ENCODE assay signal across 8 cellular contexts in genomic region chr14:69090187-69090789, GRCh38.
DNase-seq lines count a peak whose midpoint lies in the region; ATAC-seq and TF ChIP-seq lines count a peak whose summit lies in the region.

No MANE protein-coding gene starts in this region.

- no peak overlapping the region for H3K4me3 ChIP-seq in NB4 (ENCODE audit: low read depth, low read length)
- H3K4me3 ChIP-seq in testis = no peak overlapping the region

- no peak overlapping the region for H3K4me3 Mint-ChIP-seq in activated CD8-positive, alpha-beta memory T cell treated with anti-CD3 and anti-CD28 coated beads, Interleukin-2, amount 10 ng/mL, durations not matched to agents 7 days and 5 days
- no peak overlapping the region for H3K4me3 Mint-ChIP-seq in activated naive CD4-positive, alpha-beta T cell treated with anti-CD3 and anti-CD28 coated beads for 36 hours

- H3K27me3 ChIP-seq in testis = no peaks in the 10 kb centered on the region

- H3K36me3 ChIP-seq in testis (ENCODE audit: low read depth, missing control alignments) = no peaks in the 10 kb centered on the region

- H3K36me3 Mint-ChIP-seq in activated CD8-positive, alpha-beta memory T cell treated with anti-CD3 and anti-CD28 coated beads, Interleukin-2, amount 10 ng/mL, durations not matched to agents 7 days and 5 days = peaks cover 13% of the 10 kb centered on the region
- no peaks in the 10 kb centered on the region for H3K36me3 Mint-ChIP-seq in activated naive CD4-positive, alpha-beta T cell treated with anti-CD3 and anti-CD28 coated beads for 36 hours (ENCODE audit: low read depth)

- WGBS in testis, 2 donors = 84 to 86% methylated on average over 4 of the region's 4 CpGs

- H3K9me3 Mint-ChIP-seq in activated CD8-positive, alpha-beta memory T cell treated with anti-CD3 and anti-CD28 coated beads, Interleukin-2, amount 10 ng/mL, durations not matched to agents 7 days and 5 days (ENCODE audit: low read depth) = no peaks in the 10 kb centered on the region
- no peaks in the 10 kb centered on the region for H3K9me3 Mint-ChIP-seq in activated naive CD4-positive, alpha-beta T cell treated with anti-CD3 and anti-CD28 coated beads for 36 hours

- CTCF ChIA-PET in activated CD8-positive, alpha-beta memory T cell treated with anti-CD3 and anti-CD28 coated beads, Interleukin-2, amount 10 ng/mL, durations not matched to agents 7 days and 5 days (lab: Charles Lee) = interaction anchor here (0.6 to 5.5 kb wide), 9 partner anchors 10 to 228 kb away, joined by 3 to 41 read pairs (median 4); no protein-coding TSS in a partner anchor
- CTCF ChIA-PET in activated naive CD4-positive, alpha-beta T cell treated with anti-CD3 and anti-CD28 coated beads for 36 hours (lab: Charles Lee) = interaction anchor here (0.7 to 7.2 kb wide), 16 partner anchors 9 to 191 kb away, joined by 3 to 55 read pairs (median 4); no protein-coding TSS in a partner anchor

- H3K9me3 ChIP-seq in testis = no peaks in the 10 kb centered on the region

- TF ChIP-seq CTCF in NB4 (IDR thresholded peaks at IDR 0.05; ENCODE audit: low read depth, low read length) (peak; percentile 71), testis (IDR thresholded peaks at IDR 0.05) (peak; percentile 28 to 60 (median 43))

- H3K27me3 Mint-ChIP-seq in activated CD8-positive, alpha-beta memory T cell treated with anti-CD3 and anti-CD28 coated beads, Interleukin-2, amount 10 ng/mL, durations not matched to agents 7 days and 5 days = no peaks in the 10 kb centered on the region
- H3K27me3 Mint-ChIP-seq in activated naive CD4-positive, alpha-beta T cell treated with anti-CD3 and anti-CD28 coated beads for 36 hours (ENCODE audit: low read depth) = no peaks in the 10 kb centered on the region

- H3K4me1 Mint-ChIP-seq in activated CD8-positive, alpha-beta memory T cell treated with anti-CD3 and anti-CD28 coated beads, Interleukin-2, amount 10 ng/mL, durations not matched to agents 7 days and 5 days = peaks cover 17% of the 10 kb centered on the region
- H3K4me1 Mint-ChIP-seq in activated naive CD4-positive, alpha-beta T cell treated with anti-CD3 and anti-CD28 coated beads for 36 hours (ENCODE audit: low read depth) = peaks cover 6% of the 10 kb centered on the region

- H3K27ac ChIP-seq in testis = no peak overlapping the region

- peak; percentile 51 for ATAC-seq in activated CD8-positive, alpha-beta memory T cell treated with anti-CD3 and anti-CD28 coated beads, Interleukin-2, amount 10 ng/mL, durations not matched to agents 7 days and 5 days
- ATAC-seq in GM21825 (IDR thresholded peaks at IDR 0.05; ENCODE audit: unreplicated experiment) (no peak), GM18520 (IDR thresholded peaks at IDR 0.05; ENCODE audit: unreplicated experiment) (no peak)

- intact Hi-C loops in activated naive CD4-positive, alpha-beta T cell treated with anti-CD3 and anti-CD28 coated beads for 36 hours (cut with micrococcal nuclease) = loop anchor here (1.0 to 5.0 kb wide), 2 partner anchors 113 to 179 kb away; partner anchors contain the start of gene ACTN1
- intact Hi-C loops in testis (cut with DNase I; ENCODE audit: low total_unique reads) = no loop called here

- no peak overlapping the region for H3K27ac Mint-ChIP-seq in activated CD8-positive, alpha-beta memory T cell treated with anti-CD3 and anti-CD28 coated beads, Interleukin-2, amount 10 ng/mL, durations not matched to agents 7 days and 5 days
- H3K27ac Mint-ChIP-seq in activated naive CD4-positive, alpha-beta T cell treated with anti-CD3 and anti-CD28 coated beads for 36 hours = no peak overlapping the region

- TF ChIP-seq POLR2A in NB4 (IDR thresholded peaks at IDR 0.05; ENCODE audit: extremely low read depth, insufficient read length) = no peak
- TF ChIP-seq POLR2A in testis (IDR thresholded peaks at IDR 0.05) = no peak

- DNase-seq in activated CD8-positive, alpha-beta memory T cell treated with anti-CD3 and anti-CD28 coated beads, Interleukin-2, amount 10 ng/mL, durations not matched to agents 7 days and 5 days = no peak
- DNase-seq in activated CD8-positive, alpha-beta memory T cell treated with anti-CD3 and anti-CD28 coated beads, Interleukin-2, amount 50 U/mL, for 48 hours = no peak
- DNase-seq in NB4 (ENCODE audit: low read depth) (peak; percentile 43), iPS-NIHi7 (ENCODE audit: extremely low spot score) (peak; percentile 54), testis (peak; percentile 31)
- DNase-seq in activated naive CD4-positive, alpha-beta T cell treated with anti-CD3 and anti-CD28 coated beads for 36 hours = peak; percentile 54

- peaks cover 17% of the 10 kb centered on the region for H3K4me1 ChIP-seq in testis

Comparison
In these comparisons a context has a peak if more than half of its experiments do, and no peak if none do; other contexts are left out.
1. DNase-seq: peak in NB4 (single experiment), activated naive CD4-positive, alpha-beta T cell treated with anti-CD3 and anti-CD28 coated beads for 36 hours (single experiment), iPS-NIHi7 (single experiment) and testis (single experiment); none in activated CD8-positive, alpha-beta memory T cell treated with anti-CD3 and anti-CD28 coated beads, Interleukin-2, amount 10 ng/mL, durations not matched to agents 7 days and 5 days (single experiment) and activated CD8-positive, alpha-beta memory T cell treated with anti-CD3 and anti-CD28 coated beads, Interleukin-2, amount 50 U/mL, for 48 hours (single experiment).